19 cellular contexts compared by ENCODE assay signal in genomic region chr5:133554279-133554678, GRCh38. TPM values are rescaled to one million over a fixed set of nuclear protein-coding genes. Genes with fewer than 3 reads are reported as not detected.
A peak's percentile ranks its signal among the peaks of the same experiment; 100 is the strongest.
DNase-seq lines count a peak whose midpoint lies in the region; ATAC-seq and TF ChIP-seq lines count a peak whose summit lies in the region.
"Had no signal": no experiment of that assay in that cellular context is flagged by ENCODE, and none has a peak within 500 bp of the region (broad histone marks: within the 10 kb centered on the region; RNA-seq: fewer than 3 reads in every experiment).

No MANE protein-coding gene starts in this region.

- H3K27ac Mint-ChIP-seq in chondrocyte (ENCODE audit: unreplicated experiment), result no peak overlapping the region
- H3K27ac Mint-ChIP-seq: B cell; CD4-positive, alpha-beta T cell; CD8-positive, alpha-beta T cell had no signal

- peaks cover 0 to 9% of the 10 kb centered on the region in 2 experiments; a peak in 1 of 4 replicates for H3K4me1 ChIP-seq in SK-N-SH (ENCODE audit: control insufficient read depth in 1 of 2, insufficient read depth in 2 of 2, low read depth in 1 of 2, low read length in 1 of 2)
- H3K4me1 ChIP-seq: A549; BLaER1 treated with 17β-estradiol and CSF1 and Interleukin-3, amounts not matched to agents 10 nM and 100 nM; Caco-2 had no signal

- H3K36me3 ChIP-seq in SK-N-SH (replicated peaks in 1 of 2; ENCODE audit: control insufficient read depth in 1 of 2, insufficient read depth in 2 of 2, low read length in 1 of 2) (no peaks in the 10 kb centered on the region), neural cell (ENCODE audit: insufficient read depth, low read length) (no peaks in the 10 kb centered on the region)
- H3K36me3 ChIP-seq: BLaER1 treated with 17β-estradiol and CSF1 and Interleukin-3, amounts not matched to agents 10 nM and 100 nM had no signal

- H3K36me3 Mint-ChIP-seq in chondrocyte (ENCODE audit: low read depth), result no peaks in the 10 kb centered on the region
- H3K36me3 Mint-ChIP-seq: CD8-positive, alpha-beta T cell had no signal

- ATAC-seq in SK-N-SH treated with all-trans-retinoic acid at 6 μM for 48 hours (no peak), HG03460 (IDR thresholded peaks at IDR 0.05; ENCODE audit: unreplicated experiment) (no peak)
- ATAC-seq: A549; CD8-positive, alpha-beta T cell had no signal

- peaks cover 50% of the 10 kb centered on the region for H3K27me3 Mint-ChIP-seq in chondrocyte (ENCODE audit: low read depth)

- no peaks in the 10 kb centered on the region for H3K4me1 Mint-ChIP-seq in chondrocyte (ENCODE audit: low read depth)

- H3K9me3 Mint-ChIP-seq in chondrocyte (ENCODE audit: low read depth), result no peaks in the 10 kb centered on the region
- H3K9me3 Mint-ChIP-seq: CD4-positive, alpha-beta T cell; CD8-positive, alpha-beta T cell had no signal

- H3K9me3 ChIP-seq in SK-N-SH, result no peaks in the 10 kb centered on the region
- H3K9me3 ChIP-seq in neural cell (ENCODE audit: low read length), result no peaks in the 10 kb centered on the region
- H3K9me3 ChIP-seq: A549; BLaER1 treated with 17β-estradiol and CSF1 and Interleukin-3, amounts not matched to agents 10 nM and 100 nM; Caco-2 had no signal

- POLR2A ChIA-PET in SK-N-SH (lab: Yijun Ruan, JAX), result no interaction called here

- CTCF ChIA-PET in SK-N-SH (lab: Yijun Ruan, JAX), result interaction anchor here (0.8 to 1.2 kb wide), 2 partner anchors 56 to 313 kb away, joined by 3 read pairs; no protein-coding TSS in a partner anchor

- H3K79me2 ChIP-seq in SK-N-SH (ENCODE audit: insufficient read depth) (no peaks in the 10 kb centered on the region), neural cell (replicated peaks; ENCODE audit: insufficient read depth, low read length) (no peaks in the 10 kb centered on the region)

- WGBS in SK-N-SH (ENCODE audit: low lambda C conversion rate), result 52% methylated on average over 6 of the region's 6 CpGs

- no peak overlapping the region for H2AFZ ChIP-seq in SK-N-SH (ENCODE audit: low read depth)
- H2AFZ ChIP-seq in neural cell (ENCODE audit: low read depth, low read length), result no peak overlapping the region

- TF ChIP-seq CTCF in SK-N-SH (IDR thresholded peaks at IDR 0.05) (no peak), neural cell (IDR thresholded peaks at IDR 0.05; ENCODE audit: poor library complexity, severe bottlenecking) (no peak), chondrocyte (IDR thresholded peaks at IDR 0.05) (no peak)

- H3K4me3 ChIP-seq in SK-N-SH (ENCODE audit: low read depth in 2 of 2, low read length in 1 of 2) (no peak overlapping the region), neural cell (ENCODE audit: low read length) (peak overlapping the region; percentile 54)
- H3K4me3 ChIP-seq: A549; BLaER1 treated with 17β-estradiol and CSF1 and Interleukin-3, amounts not matched to agents 10 nM and 100 nM had no signal

- H3K27me3 ChIP-seq in SK-N-SH (ENCODE audit: insufficient read depth) (no peaks in the 10 kb centered on the region), neural cell (ENCODE audit: insufficient read depth, low read depth, low read length) (no peaks in the 10 kb centered on the region)
- H3K27me3 ChIP-seq: BLaER1 treated with 17β-estradiol and CSF1 and Interleukin-3, amounts not matched to agents 10 nM and 100 nM had no signal

- DNase-seq in SK-N-SH, result no peak
- peak; percentile 69 for DNase-seq in retina
- DNase-seq in chondrocyte (ENCODE audit: low spot score), result no peak
- DNase-seq: AML-193; Caco-2; Calu3; CD4-positive, alpha-beta T cell; CD8-positive, alpha-beta T cell; DMS79 treated with DMSO at 0.1 percent for 48 hours; GF-D8 had no signal

- no peak overlapping the region for H3K4me3 Mint-ChIP-seq in chondrocyte (ENCODE audit: unreplicated experiment)
- H3K4me3 Mint-ChIP-seq: B cell; CD4-positive, alpha-beta T cell; CD8-positive, alpha-beta T cell had no signal

- no peaks in the 10 kb centered on the region for H4K20me1 ChIP-seq in SK-N-SH (ENCODE audit: insufficient read depth)
- no peaks in the 10 kb centered on the region for H4K20me1 ChIP-seq in neural cell (ENCODE audit: insufficient read depth)
- H4K20me1 ChIP-seq: BLaER1 treated with 17β-estradiol and CSF1 and Interleukin-3, amounts not matched to agents 10 nM and 100 nM had no signal

- no peak overlapping the region for H3K4me2 ChIP-seq in SK-N-SH
- peak overlapping the region; percentile 38 for H3K4me2 ChIP-seq in neural cell (ENCODE audit: low read length)
- H3K4me2 ChIP-seq: A549; BLaER1 treated with 17β-estradiol and CSF1 and Interleukin-3, amounts not matched to agents 10 nM and 100 nM had no signal

- H3K9me2 ChIP-seq in SK-N-SH, result no peaks in the 10 kb centered on the region
- no peaks in the 10 kb centered on the region for H3K9me2 ChIP-seq in neural cell (ENCODE audit: insufficient read depth, low read length)

- H3K27ac ChIP-seq in SK-N-SH (ENCODE audit: low read depth in 2 of 2, low read length in 1 of 2), result no peak overlapping the region
- peak overlapping the region; percentile 88 for H3K27ac ChIP-seq in neural cell (ENCODE audit: low read length)
- H3K27ac ChIP-seq: 22Rv1; A549; BLaER1 treated with 17β-estradiol and CSF1 and Interleukin-3, amounts not matched to agents 10 nM and 100 nM; C4-2B had no signal

- H3K9ac ChIP-seq in SK-N-SH (no peak overlapping the region), neural cell (ENCODE audit: low read length) (peak overlapping the region; percentile 55)
- H3K9ac ChIP-seq: BLaER1 treated with 17β-estradiol and CSF1 and Interleukin-3, amounts not matched to agents 10 nM and 100 nM had no signal

- no peaks in the 10 kb centered on the region for H3F3A ChIP-seq in SK-N-SH (replicated peaks; ENCODE audit: insufficient read depth)
- no peaks in the 10 kb centered on the region for H3F3A ChIP-seq in neural cell (ENCODE audit: insufficient read depth, low read length, poor library complexity, severe bottlenecking)

- no peak for TF ChIP-seq RAD21 in SK-N-SH (IDR thresholded peaks at IDR 0.05; ENCODE audit: low read length)
- no peak for TF ChIP-seq RAD21 in neural cell (conservative IDR thresholded peaks at IDR 0.05)

- TF ChIP-seq EP300 in SK-N-SH (IDR thresholded peaks at IDR 0.05; ENCODE audit: borderline replicate concordance in 1 of 2, low read depth in 1 of 2, low read length in 1 of 2) (no peak), neural cell (conservative IDR thresholded peaks at IDR 0.05; ENCODE audit: poor library complexity, severe bottlenecking) (peak; percentile 92)

TF ChIP-seq in SK-N-SH, 30 proteins besides CTCF, POLR2A, EP300 and RAD21 (continues in another document):
- TF ChIP-seq YY1 (IDR thresholded peaks at IDR 0.05; ENCODE audit: low read depth), result no peak

TF ChIP-seq in SK-N-SH treated with all-trans-retinoic acid at 6 μM for 48 hours, 23 proteins besides CTCF, POLR2A, EP300 and RAD21 (continues in another document):
- TF ChIP-seq ZFP3 (CRISPR knock-in tag; IDR thresholded peaks at IDR 0.05) (no peak), ZNF70 (CRISPR knock-in tag; IDR thresholded peaks at IDR 0.05) (no peak), BACH2 (CRISPR knock-in tag; IDR thresholded peaks at IDR 0.05; ENCODE audit: borderline replicate concordance) (no peak), ZNF8 (CRISPR knock-in tag; IDR thresholded peaks at IDR 0.05) (no peak), ZFP30 (CRISPR knock-in tag; IDR thresholded peaks at IDR 0.05) (no peak), ISL1 (CRISPR knock-in tag; IDR thresholded peaks at IDR 0.05) (no peak), SNAI2 (CRISPR knock-in tag; IDR thresholded peaks at IDR 0.05) (no peak), ARNTL (CRISPR knock-in tag; IDR thresholded peaks at IDR 0.05; ENCODE audit: borderline replicate concordance, low read depth) (no peak)
- TF ChIP-seq, protein P1, sequence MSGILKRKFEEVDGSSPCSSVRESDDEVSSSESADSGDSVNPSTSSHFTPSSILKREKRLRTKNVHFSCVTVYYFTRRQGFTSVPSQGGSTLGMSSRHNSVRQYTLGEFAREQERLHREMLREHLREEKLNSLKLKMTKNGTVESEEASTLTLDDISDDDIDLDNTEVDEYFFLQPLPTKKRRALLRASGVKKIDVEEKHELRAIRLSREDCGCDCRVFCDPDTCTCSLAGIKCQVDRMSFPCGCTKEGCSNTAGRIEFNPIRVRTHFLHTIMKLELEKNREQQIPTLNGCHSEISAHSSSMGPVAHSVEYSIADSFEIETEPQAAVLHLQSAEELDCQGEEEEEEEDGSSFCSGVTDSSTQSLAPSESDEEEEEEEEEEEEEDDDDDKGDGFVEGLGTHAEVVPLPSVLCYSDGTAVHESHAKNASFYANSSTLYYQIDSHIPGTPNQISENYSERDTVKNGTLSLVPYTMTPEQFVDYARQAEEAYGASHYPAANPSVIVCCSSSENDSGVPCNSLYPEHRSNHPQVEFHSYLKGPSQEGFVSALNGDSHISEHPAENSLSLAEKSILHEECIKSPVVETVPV (CRISPR knock-in tag; IDR thresholded peaks at IDR 0.05), result no peak

TF ChIP-seq in neural cell, 6 proteins besides CTCF, POLR2A, EP300 and RAD21 (continues in another document):
- TF ChIP-seq MXI1 (conservative IDR thresholded peaks at IDR 0.05; ENCODE audit: poor library complexity, severe bottlenecking) (no peak), EZH2 (IDR thresholded peaks at IDR 0.05; ENCODE audit: borderline replicate concordance, insufficient read depth, low read length, poor library complexity, severe bottlenecking) (no peak), SMC3 (conservative IDR thresholded peaks at IDR 0.05; ENCODE audit: poor library complexity) (no peak)

RNA-seq across cellular contexts. Expression of gene FSTL4, which starts 58.1 kb away (rescaled TPM):
- polyA plus RNA-seq in SK-N-SH (2012; rRNA removed), result not detected in 2 replicates
- 0.01 TPM in 1 of 2 replicates, not detected in the other for polyA plus RNA-seq in SK-N-SH (2012; cell fraction: cytosol; rRNA removed)
- not detected in 2 replicates for polyA plus RNA-seq in SK-N-SH (2012; cell fraction: nucleus; rRNA removed)
- 0.57 and 1.6 TPM in 2 replicates for polyA plus RNA-seq in neural cell
- polyA minus RNA-seq in neural cell, result 4.1 and 4.5 TPM in 2 replicates
- total RNA-seq in chondrocyte, result 0.07 to 0.49 TPM in 2 of 3 replicates, not detected in the other
- total RNA-seq: Calu3; CD4-positive, alpha-beta T cell had no signal
- polyA plus RNA-seq: BJ had no signal
